In the genomic region with DNA sequence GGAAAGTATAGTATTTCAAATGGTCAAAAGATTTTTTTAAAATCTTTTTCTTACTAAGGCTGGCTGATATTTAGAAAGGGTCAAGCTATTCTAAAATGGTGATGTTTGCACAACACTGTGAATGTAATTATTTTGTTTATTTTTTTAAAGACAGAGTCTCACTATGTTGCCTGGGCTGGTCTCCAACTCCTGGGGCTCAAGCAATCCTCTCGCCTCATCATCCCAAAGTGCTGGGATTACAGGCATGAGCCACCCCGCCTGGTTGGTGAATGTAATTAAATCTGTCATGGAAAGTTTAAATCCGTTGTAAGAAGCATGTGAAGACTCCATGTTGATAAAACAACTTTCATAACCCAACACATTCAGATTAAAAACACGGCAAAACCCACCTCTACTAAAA, we compare ENCODE assay signal across 13 cellular contexts. TPM values are rescaled to one million over a fixed set of nuclear protein-coding genes. Genes with fewer than 3 reads are reported as not detected.
DNase-seq lines count a peak whose midpoint lies in the region; ATAC-seq and TF ChIP-seq lines count a peak whose summit lies in the region.
"Had no signal": no experiment of that assay in that cellular context is flagged by ENCODE, and none has a peak within 500 bp of the region (broad histone marks: within the 10 kb centered on the region; RNA-seq: fewer than 3 reads in every experiment).

No MANE protein-coding gene starts in this region.

- peaks cover 7 to 52% (median 40%) of the 10 kb centered on the region in 11 experiments for H3K36me3 ChIP-seq in BLaER1 treated with 17β-estradiol and CSF1 and Interleukin-3, amounts not matched to agents 10 nM and 100 nM
- H3K36me3 ChIP-seq in effector memory CD4-positive, alpha-beta T cell (ENCODE audit: control insufficient read depth, insufficient read depth, low read length) = no peaks in the 10 kb centered on the region
- H3K36me3 ChIP-seq: ovary had no signal

- CTCF ChIA-PET in MCF 10A (lab: Yijun Ruan, JAX) = interaction anchor here (0.6 to 4.6 kb wide), 11 partner anchors 10 to 415 kb away, joined by 3 to 24 read pairs (median 3); a partner anchor contains a TSS

- peak overlapping the region in 7 of 10 experiments; percentile 66 to 98 (median 93); a peak in 11 of 20 replicates for H3K4me3 ChIP-seq in BLaER1 treated with 17β-estradiol and CSF1 and Interleukin-3, amounts not matched to agents 10 nM and 100 nM
- no peak overlapping the region for H3K4me3 ChIP-seq in effector memory CD4-positive, alpha-beta T cell (ENCODE audit: insufficient read depth, low read depth, low read length, poor library complexity, severe bottlenecking)
- H3K4me3 ChIP-seq: ovary had no signal

- POLR2A ChIA-PET in MCF 10A (lab: Yijun Ruan, JAX) = interaction anchor here (0.6 to 4.4 kb wide), 16 partner anchors 8 to 284 kb away, joined by 3 to 42 read pairs (median 4); a partner anchor contains a TSS

- H3K9me3 Mint-ChIP-seq in MCF 10A (ENCODE audit: unreplicated experiment) = no peaks in the 10 kb centered on the region
- H3K9me3 Mint-ChIP-seq: activated CD4-positive, alpha-beta memory T cell treated with anti-CD3 and anti-CD28 coated beads for 36 hours; CD4-positive, alpha-beta T cell had no signal

- H3K27me3 Mint-ChIP-seq in MCF 10A (ENCODE audit: insufficient read depth, unreplicated experiment) = no peaks in the 10 kb centered on the region
- H3K27me3 Mint-ChIP-seq: activated CD4-positive, alpha-beta memory T cell treated with anti-CD3 and anti-CD28 coated beads for 36 hours; CD4-positive, alpha-beta T cell had no signal

- H3K36me3 Mint-ChIP-seq in MCF 10A (ENCODE audit: insufficient read depth, unreplicated experiment) = peaks cover 8% of the 10 kb centered on the region

- peaks cover 38% of the 10 kb centered on the region for H3K4me1 Mint-ChIP-seq in MCF 10A (ENCODE audit: insufficient read depth, unreplicated experiment)

- ATAC-seq in HG02642 (IDR thresholded peaks at IDR 0.05; ENCODE audit: poor library complexity, unreplicated experiment) = no peak

- DNase-seq in LHCN-M2 (ENCODE audit: low read depth) = peak; percentile 65
- DNase-seq in MCF 10A (ENCODE audit: unreplicated experiment) = peak; percentile 85
- DNase-seq in myocyte (ENCODE audit: low read depth) = peak; percentile 28
- DNase-seq in effector memory CD4-positive, alpha-beta T cell = no peak
- no peak for DNase-seq in islet precursor cell
- no peak for DNase-seq in stimulated activated CD4-positive, alpha-beta T cell treated with anti-CD3 and anti-CD28 coated beads, Interleukin-4, amount 100 ng/mL, for 24 hours
- DNase-seq: activated CD4-positive, alpha-beta memory T cell treated with anti-CD3 and anti-CD28 coated beads for 36 hours; CD4-positive, alpha-beta T cell; NCI-H187; SIG-M5 had no signal

- H3K4me2 ChIP-seq in BLaER1 treated with 17β-estradiol and CSF1 and Interleukin-3, amounts not matched to agents 10 nM and 100 nM = peak overlapping the region; percentile 82 to 96 (median 90)

- peaks cover 18 to 73% (median 60%) of the 10 kb centered on the region in 11 experiments; a peak in 21 of 22 replicates for H4K20me1 ChIP-seq in BLaER1 treated with 17β-estradiol and CSF1 and Interleukin-3, amounts not matched to agents 10 nM and 100 nM

- BruUV-seq in MCF 10A (replicated peaks; lab: Mats Ljungman, UMichigan) = no TSS peak

- H3K9me3 ChIP-seq in BLaER1 treated with 17β-estradiol and CSF1 and Interleukin-3, amounts not matched to agents 10 nM and 100 nM (replicated peaks in 1 of 11) = peaks cover 0 to 20% (median 14%) of the 10 kb centered on the region in 11 experiments; a peak in 16 of 22 replicates
- H3K9me3 ChIP-seq in effector memory CD4-positive, alpha-beta T cell (ENCODE audit: control insufficient read depth, low read length) = no peaks in the 10 kb centered on the region
- H3K9me3 ChIP-seq: ovary had no signal

- no peak overlapping the region for H3K27ac ChIP-seq in BLaER1 treated with 17β-estradiol and CSF1 and Interleukin-3, amounts not matched to agents 10 nM and 100 nM
- no peak overlapping the region for H3K27ac ChIP-seq in effector memory CD4-positive, alpha-beta T cell (ENCODE audit: insufficient read depth, low read length, poor library complexity, severe bottlenecking)
- H3K27ac ChIP-seq: ovary had no signal

- peak overlapping the region; percentile 97 for H3K27ac Mint-ChIP-seq in MCF 10A (ENCODE audit: low read depth, unreplicated experiment)
- H3K27ac Mint-ChIP-seq: activated CD4-positive, alpha-beta memory T cell treated with anti-CD3 and anti-CD28 coated beads for 36 hours; CD4-positive, alpha-beta T cell had no signal

- peak overlapping the region in 8 of 11 experiments; percentile 3 to 97 (median 96); a peak in 9 of 22 replicates for H3K9ac ChIP-seq in BLaER1 treated with 17β-estradiol and CSF1 and Interleukin-3, amounts not matched to agents 10 nM and 100 nM

- peaks cover 35 to 64% (median 51%) of the 10 kb centered on the region in 10 experiments for H3K4me1 ChIP-seq in BLaER1 treated with 17β-estradiol and CSF1 and Interleukin-3, amounts not matched to agents 10 nM and 100 nM
- H3K4me1 ChIP-seq in effector memory CD4-positive, alpha-beta T cell (ENCODE audit: control insufficient read depth, insufficient read depth, low read length, poor library complexity, severe bottlenecking) = peaks cover 6% of the 10 kb centered on the region

- intact Hi-C loops in MCF 10A (cut with micrococcal nuclease) = no loop called here

- TF ChIP-seq CTCF in MCF 10A (IDR thresholded peaks at IDR 0.05; ENCODE audit: unreplicated experiment) = no peak

- no peaks in the 10 kb centered on the region for H3K27me3 ChIP-seq in BLaER1 treated with 17β-estradiol and CSF1 and Interleukin-3, amounts not matched to agents 10 nM and 100 nM
- no peaks in the 10 kb centered on the region for H3K27me3 ChIP-seq in effector memory CD4-positive, alpha-beta T cell (replicated peaks; ENCODE audit: control insufficient read depth, insufficient read depth, low read length, poor library complexity, severe bottlenecking)
- H3K27me3 ChIP-seq: ovary had no signal

- peak overlapping the region; percentile 95 for H3K4me3 Mint-ChIP-seq in MCF 10A (ENCODE audit: unreplicated experiment)
- H3K4me3 Mint-ChIP-seq: activated CD4-positive, alpha-beta memory T cell treated with anti-CD3 and anti-CD28 coated beads for 36 hours had no signal

RNA-seq across cellular contexts. Expression of a gene that starts 2.6 kb away (rescaled TPM):
- total RNA-seq in LHCN-M2 (2014; rRNA removed) = 17.6 and 26.1 TPM in 2 replicates
- polyA plus RNA-seq in LHCN-M2 (2012) = 12.1 TPM
- 23.3 and 24.1 TPM in 2 replicates for total RNA-seq in MCF 10A (2022)
- total RNA-seq in myocyte = 40.5 and 45.2 TPM in 2 replicates
- polyA plus RNA-seq in myocyte (2012) = 21.5 TPM

Comparison
In these comparisons a context has a peak if more than half of its experiments do, and no peak if none do; other contexts are left out.
1. DNase-seq: peak in LHCN-M2 (single experiment), MCF 10A (single experiment) and myocyte (single experiment); none in effector memory CD4-positive, alpha-beta T cell (0 of 3), islet precursor cell (single experiment) and stimulated activated CD4-positive, alpha-beta T cell treated with anti-CD3 and anti-CD28 coated beads, Interleukin-4, amount 100 ng/mL, for 24 hours (single experiment).